In the genomic region with DNA sequence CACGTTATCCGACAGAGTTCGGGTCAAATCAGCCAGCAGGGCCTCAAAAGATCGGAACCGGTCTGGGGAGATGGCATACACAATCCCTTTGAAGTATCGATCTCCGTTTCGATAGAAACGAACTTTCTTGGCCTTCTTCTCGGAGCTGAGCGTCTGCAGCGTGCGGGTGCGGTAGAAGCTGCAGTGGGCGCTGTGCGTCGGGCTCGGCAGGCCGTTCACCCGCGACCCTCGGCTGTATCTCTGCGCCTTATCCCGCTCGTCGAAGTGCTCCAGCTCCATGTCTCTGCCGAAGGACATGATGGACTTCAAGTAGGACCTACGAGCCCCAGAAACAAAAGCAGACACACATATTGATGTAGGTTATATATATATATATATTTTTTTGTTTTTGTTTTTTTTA, we compare ENCODE assay signal across 29 cellular contexts.
"Had no signal": no experiment of that assay in that cellular context is flagged by ENCODE, and none has a peak within 500 bp of the region (broad histone marks: within the 10 kb centered on the region; RNA-seq: fewer than 3 reads in every experiment).

No MANE protein-coding gene starts in this region.

- H3K9me3 ChIP-seq: stomach, suprapubic skin, testis, thoracic aorta, thyroid gland, tibial artery, tibial nerve, transverse colon, upper lobe of left lung, upper lobe of right lung, uterus, vagina had no signal

- H3K4me1 Mint-ChIP-seq: stimulated activated effector memory CD8-positive, alpha-beta T cell treated with anti-CD3 and anti-CD28 coated beads, Interleukin-12 subunit alpha, Interleukin-12 subunit beta, amount 100 ng/mL, for 72 hours; stimulated activated memory B cell treated with anti-CD40 and anti-IgM and Interleukin-4, amounts not matched to agents 10 μg/mL and 1 μg/mL and 100 μg/mL, for 72 hours; stimulated activated naive CD8-positive, alpha-beta T cell treated with anti-CD3 and anti-CD28 coated beads, Interleukin-15, amount 100 ng/mL, for 72 hours had no signal

- H3K27me3 ChIP-seq: testis, thyroid gland, tibial artery, uterus, vagina had no signal

- ATAC-seq: stimulated activated effector memory CD8-positive, alpha-beta T cell treated with anti-CD3 and anti-CD28 coated beads, Interleukin-12 subunit alpha, Interleukin-12 subunit beta, amount 100 ng/mL, for 72 hours; stimulated activated memory B cell treated with anti-CD40 and anti-IgM and Interleukin-4, amounts not matched to agents 10 μg/mL and 1 μg/mL and 100 μg/mL, for 72 hours; stimulated activated naive B cell treated with anti-CD40 and anti-IgM and Interleukin-4, amounts not matched to agents 10 μg/mL and 1 μg/mL and 100 μg/mL, for 72 hours; stimulated activated naive CD8-positive, alpha-beta T cell treated with anti-CD3 and anti-CD28 coated beads, Interleukin-15, amount 100 ng/mL, for 72 hours; stimulated activated naive CD8-positive, alpha-beta T cell treated with anti-CD3 and anti-CD28 coated beads, Interleukin-15, Interleukin-2, amounts not matched to agents 100 U/mL and 50 U/mL, for 24 hours; upper lobe of right lung had no signal

- H3K4me1 ChIP-seq: upper lobe of right lung, uterus had no signal

- FAIRE-seq: urothelium cell line had no signal

- H3K9me3 Mint-ChIP-seq: stimulated activated memory B cell treated with anti-CD40 and anti-IgM and Interleukin-4, amounts not matched to agents 10 μg/mL and 1 μg/mL and 100 μg/mL, for 72 hours; stimulated activated naive CD8-positive, alpha-beta T cell treated with anti-CD3 and anti-CD28 coated beads, Interleukin-15, amount 100 ng/mL, for 72 hours; stimulated activated naive CD8-positive, alpha-beta T cell treated with anti-CD3 and anti-CD28 coated beads, Interleukin-15, Interleukin-2, amounts not matched to agents 100 ng/mL and 50 ng/mL, for 24 hours; type B pancreatic cell had no signal

- H3K27ac ChIP-seq: stomach, suprapubic skin, testis, thoracic aorta, thyroid gland, tibial artery, tibial nerve, transverse colon, upper lobe of left lung, upper lobe of right lung, vagina had no signal

- DNase-seq: stimulated activated CD4-positive, alpha-beta T cell treated with anti-CD3 and anti-CD28 coated beads, Interleukin-2, amount 100 ng/mL, for 48 hours; stimulated activated CD4-positive, alpha-beta T cell treated with anti-CD3 and anti-CD28 coated beads, Interleukin-4, amount 100 ng/mL, for 1 hour; stimulated activated CD4-positive, alpha-beta T cell treated with anti-CD3 and anti-CD28 coated beads, Interleukin-4, amount 100 ng/mL, for 24 hours; stimulated activated CD4-positive, alpha-beta T cell treated with anti-CD3 and anti-CD28 coated beads, Interleukin-4, amount 100 ng/mL, for 4 hours; stimulated activated CD8-positive, alpha-beta memory T cell treated with anti-CD3 and anti-CD28 coated beads, Interleukin-4, amount 100 ng/mL, for 48 hours; stimulated activated naive B cell treated with anti-CD40 and anti-IgM and Interleukin-4, amounts not matched to agents 10 μg/mL and 1 μg/mL and 100 μg/mL, for 72 hours; stimulated activated naive CD4-positive, alpha-beta T cell; stimulated activated naive CD4-positive, alpha-beta T cell treated with Interleukin-2 at 50 U/mL for 16 hours; stimulated activated naive CD8-positive, alpha-beta T cell treated with anti-CD3 and anti-CD28 coated beads, Interleukin-15, amount 100 ng/mL, for 72 hours; stimulated activated naive CD8-positive, alpha-beta T cell treated with anti-CD3 and anti-CD28 coated beads, Interleukin-15, Interleukin-2, amounts not matched to agents 100 U/mL and 50 U/mL, for 24 hours; stomach; substantia nigra; testis; thyroid gland; tibial artery; transverse colon; trophoblast cell; upper lobe of right lung; uterus had no signal

- H3K4me3 Mint-ChIP-seq: stimulated activated effector memory CD8-positive, alpha-beta T cell treated with anti-CD3 and anti-CD28 coated beads, Interleukin-12 subunit alpha, Interleukin-12 subunit beta, amount 100 ng/mL, for 72 hours; stimulated activated memory B cell treated with anti-CD40 and anti-IgM and Interleukin-4, amounts not matched to agents 10 μg/mL and 1 μg/mL and 100 μg/mL, for 72 hours; stimulated activated naive B cell treated with anti-CD40 and anti-IgM and Interleukin-4, amounts not matched to agents 10 μg/mL and 1 μg/mL and 100 μg/mL, for 72 hours; stimulated activated naive CD8-positive, alpha-beta T cell treated with anti-CD3 and anti-CD28 coated beads, Interleukin-15, amount 100 ng/mL, for 72 hours; stimulated activated naive CD8-positive, alpha-beta T cell treated with anti-CD3 and anti-CD28 coated beads, Interleukin-15, Interleukin-2, amounts not matched to agents 100 ng/mL and 50 ng/mL, for 24 hours; type B pancreatic cell had no signal

- H3K27ac Mint-ChIP-seq: stimulated activated effector memory CD8-positive, alpha-beta T cell treated with anti-CD3 and anti-CD28 coated beads, Interleukin-12 subunit alpha, Interleukin-12 subunit beta, amount 100 ng/mL, for 72 hours; stimulated activated memory B cell treated with anti-CD40 and anti-IgM and Interleukin-4, amounts not matched to agents 10 μg/mL and 1 μg/mL and 100 μg/mL, for 72 hours; stimulated activated naive B cell treated with anti-CD40 and anti-IgM and Interleukin-4, amounts not matched to agents 10 μg/mL and 1 μg/mL and 100 μg/mL, for 72 hours; stimulated activated naive CD8-positive, alpha-beta T cell treated with anti-CD3 and anti-CD28 coated beads, Interleukin-15, amount 100 ng/mL, for 72 hours; stimulated activated naive CD8-positive, alpha-beta T cell treated with anti-CD3 and anti-CD28 coated beads, Interleukin-15, Interleukin-2, amounts not matched to agents 100 ng/mL and 50 ng/mL, for 24 hours; type B pancreatic cell had no signal

- H3K36me3 Mint-ChIP-seq: stimulated activated effector memory CD8-positive, alpha-beta T cell treated with anti-CD3 and anti-CD28 coated beads, Interleukin-12 subunit alpha, Interleukin-12 subunit beta, amount 100 ng/mL, for 72 hours; stimulated activated memory B cell treated with anti-CD40 and anti-IgM and Interleukin-4, amounts not matched to agents 10 μg/mL and 1 μg/mL and 100 μg/mL, for 72 hours; stimulated activated naive B cell treated with anti-CD40 and anti-IgM and Interleukin-4, amounts not matched to agents 10 μg/mL and 1 μg/mL and 100 μg/mL, for 72 hours had no signal

- H3K36me3 ChIP-seq: stomach, suprapubic skin, thoracic aorta, thyroid gland, tibial artery, transverse colon, upper lobe of left lung, upper lobe of right lung, uterus, vagina had no signal

- H3K4me3 ChIP-seq: stomach, suprapubic skin, testis, thoracic aorta, thyroid gland, tibial artery, tibial nerve, transverse colon, upper lobe of left lung, upper lobe of right lung, uterus, vagina had no signal
